ENCODE assay signal across 9 cellular contexts in the genomic region with DNA sequence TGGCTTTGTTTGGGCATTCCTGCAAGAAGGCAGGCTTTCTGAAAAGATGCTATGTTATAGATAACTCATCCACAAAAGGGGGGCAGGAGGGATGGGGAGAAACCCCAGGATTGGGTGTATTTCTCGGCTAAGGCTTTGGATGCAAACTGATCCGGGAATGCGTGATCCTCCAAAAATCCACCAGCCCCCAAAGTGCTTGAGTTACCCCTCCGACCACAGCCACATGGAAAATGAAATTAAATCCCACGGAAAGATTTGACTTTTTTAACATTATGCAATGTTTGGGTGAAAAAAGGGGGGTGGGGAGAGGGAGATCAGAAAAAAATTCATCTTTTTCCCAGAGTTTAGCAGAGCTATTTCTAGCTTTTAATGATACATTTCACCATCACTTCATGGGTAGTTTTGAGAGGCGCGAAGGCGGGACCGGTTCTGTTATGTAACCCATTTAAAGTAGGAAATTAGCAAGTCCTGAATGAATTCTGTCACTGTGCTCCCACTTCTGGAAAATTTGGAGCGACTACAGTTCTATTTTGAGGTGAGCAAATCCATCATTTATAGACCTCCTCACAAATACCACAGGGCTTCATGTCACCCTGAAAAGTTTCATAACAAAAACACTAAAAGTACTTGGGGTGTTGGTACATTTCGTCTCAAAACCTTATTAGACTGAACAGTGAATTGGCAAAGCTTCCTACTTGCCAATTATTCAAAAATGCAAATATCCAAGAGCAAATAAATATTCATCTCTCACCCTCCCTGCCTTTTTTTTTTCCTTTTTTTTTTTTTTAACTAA. TPM values are rescaled to one million over a fixed set of nuclear protein-coding genes. Genes with fewer than 3 reads are reported as not detected.
A peak's percentile ranks its signal among the peaks of the same experiment; 100 is the strongest.
DNase-seq lines count a peak whose midpoint lies in the region; ATAC-seq, FAIRE-seq and TF ChIP-seq lines count a peak whose summit lies in the region.
"Had no signal": no experiment of that assay in that cellular context is flagged by ENCODE, and none has a peak within 500 bp of the region (broad histone marks: within the 10 kb centered on the region; RNA-seq: fewer than 3 reads in every experiment).

No MANE protein-coding gene starts in this region.

- no peak for TF ChIP-seq EP300 in K562 (IDR thresholded peaks at IDR 0.05; ENCODE audit: low read length)

- H3K79me2 ChIP-seq in K562 (ENCODE audit: control insufficient read depth, insufficient read depth, low read length) = no peaks in the 10 kb centered on the region

- peak overlapping the region; percentile 66 for H3K4me3 Mint-ChIP-seq in HFFc6
- H3K4me3 Mint-ChIP-seq in naive thymus-derived CD4-positive, alpha-beta T cell = peak overlapping the region; percentile 53 to 76 (median 66)

- TF ChIP-seq CTCF in HFFc6 (IDR thresholded peaks at IDR 0.05) (no peak), K562 (IDR thresholded peaks at IDR 0.05 in 2 of 3, conservative IDR thresholded peaks at IDR 0.05 in 1 of 3; ENCODE audit: insufficient read depth in 2 of 3, low read depth in 1 of 3, low read length in 3 of 3) (no peak)

- H3K27ac Mint-ChIP-seq in HFFc6 = peak overlapping the region; percentile 72
- H3K27ac Mint-ChIP-seq in naive thymus-derived CD4-positive, alpha-beta T cell = peak overlapping the region in 8 of 9 donors; percentile 54 to 93 (median 70)

- peaks cover 0 to 16% of the 10 kb centered on the region in 2 experiments; a peak in 3 of 5 replicates for H3K4me1 ChIP-seq in K562 (replicated peaks in 1 of 2; ENCODE audit: control insufficient read depth in 2 of 2, insufficient read depth in 2 of 2, low read length in 2 of 2)
- H3K4me1 ChIP-seq in naive thymus-derived CD4-positive, alpha-beta T cell (ENCODE audit: control insufficient read depth in 2 of 2, insufficient read depth in 2 of 2, low read length in 2 of 2) = no peaks in the 10 kb centered on the region

- no peak for TF ChIP-seq RAD21 in K562 (CRISPR knock-in tag; conservative IDR thresholded peaks at IDR 0.05 in 1 of 2, IDR thresholded peaks at IDR 0.05 in 1 of 2)

- peak overlapping the region in 1 of 2 experiments; percentile 29; a peak in 1 of 4 replicates for H3K9ac ChIP-seq in K562 (ENCODE audit: insufficient read depth in 1 of 2, low read depth in 2 of 2, low read length in 2 of 2)

- FAIRE-seq in K562 (lab: Jason Lieb, UNC) = no peak

- WGBS in K562 (ENCODE audit: insufficient coverage, low coverage, missing lambda C conversion rate) = 80% methylated on average over 10 of the region's 11 CpGs

- peak overlapping the region; percentile 52; the same call in 2 of the 3 replicates for H3K27ac ChIP-seq in K562 (ENCODE audit: extremely low read depth, low read depth, low read length)
- no peak overlapping the region for H3K27ac ChIP-seq in naive thymus-derived CD4-positive, alpha-beta T cell (ENCODE audit: low read depth, low read length)

- in situ Hi-C loops in K562 (cut with MboI) = no loop called here

- no peaks in the 10 kb centered on the region for H3K36me3 ChIP-seq in K562 (ENCODE audit: control insufficient read depth, insufficient read depth, low read length)
- H3K36me3 ChIP-seq in naive thymus-derived CD4-positive, alpha-beta T cell (ENCODE audit: control insufficient read depth in 2 of 3, insufficient read depth in 3 of 3, low read length in 3 of 3) = no peaks in the 10 kb centered on the region

- DNase-seq in AG20443 (ENCODE audit: low spot score) (peak; percentile 20), HFFc6 (no peak), K562 (ENCODE audit: extremely low read depth in 1 of 4, low spot score in 3 of 4) (no peak), islet precursor cell (no peak), Kasumi-1 (lab: John Stamatoyannopoulos, UW) (no peak), posterior vena cava (ENCODE audit: low spot score) (no peak)
- DNase-seq in naive thymus-derived CD4-positive, alpha-beta T cell = no peak

- no peak overlapping the region for H3K4me3 ChIP-seq in K562
- H3K4me3 ChIP-seq in naive thymus-derived CD4-positive, alpha-beta T cell (ENCODE audit: low read length) = no peak overlapping the region

- H3K9me3 Mint-ChIP-seq in HFFc6 = no peaks in the 10 kb centered on the region
- no peaks in the 10 kb centered on the region for H3K9me3 Mint-ChIP-seq in naive thymus-derived CD4-positive, alpha-beta T cell

- no peaks in the 10 kb centered on the region for H3K36me3 Mint-ChIP-seq in HFFc6 (ENCODE audit: low read depth)
- no peaks in the 10 kb centered on the region for H3K36me3 Mint-ChIP-seq in naive thymus-derived CD4-positive, alpha-beta T cell

- intact Hi-C loops in K562 (cut with micrococcal nuclease) (loop anchor here (2.0 kb wide), 1 partner anchor 54 kb away; no protein-coding TSS in a partner anchor), posterior vena cava (cut with DNase I) (no loop called here)
- intact Hi-C loops in naive thymus-derived CD4-positive, alpha-beta T cell (cut with micrococcal nuclease) = loop anchor here in 1 of 2 donors (2.0 to 10.0 kb wide), 3 partner anchors 30 to 380 kb away; no protein-coding TSS in a partner anchor

- H4K20me1 ChIP-seq in K562 (replicated peaks; ENCODE audit: control insufficient read depth, insufficient read depth, low read length) = no peaks in the 10 kb centered on the region

- no peak for TF ChIP-seq POLR2A in K562 (conservative IDR thresholded peaks at IDR 0.05)

- peak overlapping the region; percentile 99 for H2AFZ ChIP-seq in K562 (ENCODE audit: low read depth, low read length)

- H3K9me1 ChIP-seq in K562 (ENCODE audit: control insufficient read depth, insufficient read depth, low read length) = no peaks in the 10 kb centered on the region

- H3K27me3 Mint-ChIP-seq in HFFc6 (ENCODE audit: insufficient read depth) = peaks cover 2% of the 10 kb centered on the region; the same call in 1 of the 2 replicates
- peaks cover 0 to 9% (median 0%) of the 10 kb centered on the region in 5 donors for H3K27me3 Mint-ChIP-seq in naive thymus-derived CD4-positive, alpha-beta T cell

- H3K4me1 Mint-ChIP-seq in HFFc6 (ENCODE audit: low read depth) = peaks cover 29% of the 10 kb centered on the region
- peaks cover 8 to 32% (median 13%) of the 10 kb centered on the region in 7 donors for H3K4me1 Mint-ChIP-seq in naive thymus-derived CD4-positive, alpha-beta T cell

- POLR2A ChIA-PET in K562 (lab: Yijun Ruan, JAX) = interaction anchor here (0.5 to 0.8 kb wide), 5 partner anchors 10 to 313 kb away, joined by 3 to 4 read pairs (median 3); no protein-coding TSS in a partner anchor
- POLR2A ChIA-PET in naive thymus-derived CD4-positive, alpha-beta T cell (lab: Charles Lee) = interaction anchor here (0.7 to 1.6 kb wide), 4 partner anchors 52 to 209 kb away, joined by 3 to 6 read pairs (median 4); a partner anchor contains a TSS

- no TSS peak for BruUV-seq in K562 (replicated peaks; lab: Mats Ljungman, UMichigan)

- no peak overlapping the region for H3K4me2 ChIP-seq in K562 (ENCODE audit: insufficient read depth, low read length)

- CTCF ChIA-PET in K562 (lab: Yijun Ruan, JAX; ENCODE audit: low intra/inter-chr PET ratio) = interaction anchor here (0.6 to 3.3 kb wide), 7 partner anchors 22 to 800 kb away, joined by 3 to 25 read pairs (median 6); no protein-coding TSS in a partner anchor
- CTCF ChIA-PET in naive thymus-derived CD4-positive, alpha-beta T cell (lab: Charles Lee) = interaction anchor here (0.6 to 4.5 kb wide), 26 partner anchors 8 to 1626 kb away, joined by 3 to 38 read pairs (median 4); no protein-coding TSS in a partner anchor

- H3K9me3 ChIP-seq in K562 (replicated peaks; ENCODE audit: control insufficient read depth, insufficient read depth, low read depth, low read length) = no peaks in the 10 kb centered on the region; the same call in 1 of the 2 replicates
- no peaks in the 10 kb centered on the region for H3K9me3 ChIP-seq in naive thymus-derived CD4-positive, alpha-beta T cell (ENCODE audit: control insufficient read depth in 2 of 3, low read length in 3 of 3)
- H3K9me3 ChIP-seq: spleen had no signal

- ATAC-seq in K562 (no peak), HG03097 (IDR thresholded peaks at IDR 0.05; ENCODE audit: low FRiP score, unreplicated experiment) (no peak)
- ATAC-seq in naive thymus-derived CD4-positive, alpha-beta T cell = no peak

- no peaks in the 10 kb centered on the region for H3K27me3 ChIP-seq in K562 (ENCODE audit: control insufficient read depth in 2 of 2, insufficient read depth in 2 of 2, low read length in 2 of 2)
- no peaks in the 10 kb centered on the region for H3K27me3 ChIP-seq in naive thymus-derived CD4-positive, alpha-beta T cell (ENCODE audit: control insufficient read depth in 2 of 2, insufficient read depth in 2 of 2, low read length in 2 of 2)

TF ChIP-seq in K562, 482 proteins besides CTCF, POLR2A, EP300 and RAD21 (continues in another document):
- 0 out of 2 replicates have a peak, but pooled peaks have one; percentile 22 for TF ChIP-seq ZNF197 (CRISPR knock-in tag; IDR thresholded peaks at IDR 0.05; ENCODE audit: low read depth)
- 0 out of 2 replicates have a peak, but pooled peaks have one; percentile 4 for TF ChIP-seq ZNF766 (CRISPR knock-in tag; conservative IDR thresholded peaks at IDR 0.05)
- no peak for TF ChIP-seq NCOR1 (IDR thresholded peaks at IDR 0.05)

RNA-seq across cellular contexts. Expression of a gene that starts 51.9 kb away (rescaled TPM):
- 1 to 10 TPM in 1 of 6 experiments, under 1 TPM in 5; 0.50 to 1.1 (median 0.84) TPM for total RNA-seq in HFFc6 (2021; fragmentation: NEBNext Ultra II Directional; extraction: Animal tissue kit (Norgen Biotek cat#: 25700))
- total RNA-seq in K562 (2011; cell fraction: chromatin; rRNA removed; ENCODE audit: low replicate concordance) = 19.7 and 27.2 TPM in 2 replicates
- 7.7 and 10.9 TPM in 2 replicates for total RNA-seq in K562 (2011; cell fraction: nucleolus; rRNA removed)
- 16.1 and 29.1 TPM in 2 replicates for total RNA-seq in K562 (2011; cell fraction: nucleoplasm; rRNA removed)
- total RNA-seq in K562 (2014; rRNA removed) = 2.5 and 3.7 TPM in 2 replicates
- 2.7 and 3.0 TPM in 2 replicates for total RNA-seq in K562 (2014; rRNA removed; fragmentation: Illumina TruSeq; extraction: Trizol)
- total RNA-seq in K562 (2015; rRNA removed; fragmentation: Illumina TruSeq; extraction: Trizol) = 2.6 and 3.3 TPM in 2 replicates
- 11.2 and 11.3 TPM in 2 replicates for total RNA-seq in K562 (2021)
- polyA plus RNA-seq in K562 (2011; rRNA removed) = 1.6 and 2.1 TPM in 2 replicates
- polyA plus RNA-seq in K562 (2011; cell fraction: cytosol; rRNA removed) = 1.00 and 1.6 TPM in 2 replicates
- polyA plus RNA-seq in K562 (2011; cell fraction: nucleus; rRNA removed) = 5.3 and 5.7 TPM in 2 replicates
- polyA plus RNA-seq in K562 (2012) = 7.2 and 8.8 TPM in 2 replicates
- polyA plus RNA-seq in K562 (2014; fragmentation: Illumina TruSeq; extraction: Trizol) = 7.0 and 8.1 TPM in 2 replicates
- 1 to 10 TPM; 1.9 to 4.1 TPM for polyA plus RNA-seq in K562 (2014; fragmentation: Nextera tagmentation; extraction: Ambion mirVana)
- 3.8 and 4.0 TPM in 2 replicates for polyA plus RNA-seq in K562 (2014; rRNA removed)
- polyA minus RNA-seq in K562 (2011; rRNA and poly(A)+ RNA removed) = 2.7 and 4.2 TPM in 2 replicates
- 4.4 and 4.8 TPM in 2 replicates for polyA minus RNA-seq in K562 (2011; cell fraction: cytosol; rRNA and poly(A)+ RNA removed)
- 4.3 TPM in 2 replicates for polyA minus RNA-seq in K562 (2011; cell fraction: nucleus; rRNA and poly(A)+ RNA removed)
- 10 to 100 TPM; 39.8 to 66.8 (median 44.8) TPM for total RNA-seq in naive thymus-derived CD4-positive, alpha-beta T cell
- polyA plus RNA-seq in naive thymus-derived CD4-positive, alpha-beta T cell = 10 to 100 TPM; 16.6 to 30.1 TPM
- 10 to 100 TPM in 1 of 2 donors, 1 to 10 TPM in 1; 4.4 to 11.8 TPM for total RNA-seq in posterior vena cava
